In the genomic region with DNA sequence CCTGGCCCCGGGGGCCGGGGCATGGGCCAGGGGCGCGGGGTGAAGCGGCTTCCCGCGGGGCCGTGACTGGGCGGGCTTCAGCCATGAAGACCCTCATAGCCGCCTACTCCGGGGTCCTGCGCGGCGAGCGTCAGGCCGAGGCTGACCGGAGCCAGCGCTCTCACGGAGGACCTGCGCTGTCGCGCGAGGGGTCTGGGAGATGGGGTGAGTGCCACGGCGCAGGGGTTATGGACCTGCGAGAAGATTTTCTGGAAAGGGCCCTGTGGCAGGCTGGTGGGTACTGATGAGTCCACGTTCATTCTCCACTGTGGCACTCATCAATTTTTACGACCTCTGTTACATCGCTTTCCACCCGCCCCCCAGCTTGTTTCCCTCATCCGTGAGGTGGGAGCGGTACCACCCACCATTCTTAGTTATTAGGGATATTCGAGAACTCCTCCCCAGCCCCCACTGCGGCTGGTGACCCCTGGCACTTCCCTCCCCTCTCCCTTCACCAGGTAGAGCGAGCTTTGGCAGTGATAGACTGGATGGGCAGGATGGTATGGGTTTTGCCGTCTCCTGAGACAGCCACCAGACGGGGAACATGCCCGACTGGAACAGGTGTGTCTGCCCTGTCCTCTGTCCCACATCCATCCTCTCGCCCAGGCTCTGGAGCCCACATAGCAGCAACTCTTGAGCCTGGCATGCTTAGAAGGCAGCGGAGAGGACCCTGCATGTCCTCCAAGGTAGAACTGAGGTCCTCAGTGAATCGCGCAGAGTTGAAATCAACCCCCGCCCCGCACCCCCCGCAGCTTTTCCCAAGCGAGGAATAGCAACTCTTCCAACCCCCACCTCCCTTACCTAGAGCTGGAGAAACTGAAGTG, we compare ENCODE assay signal across 1 cellular context.
A peak's percentile ranks its signal among the peaks of the same experiment; 100 is the strongest.
TF ChIP-seq lines count a peak whose summit lies in the region.

No MANE protein-coding gene starts in this region.

TF ChIP-seq in H1, 55 proteins besides CTCF, POLR2A, EP300 and RAD21:
- TF ChIP-seq SUZ12 (IDR thresholded peaks at IDR 0.05; ENCODE audit: low read length) (peak; percentile 52; the same call in 1 of the 2 replicates), KDM4A (IDR thresholded peaks at IDR 0.05; ENCODE audit: low read depth, low read length, severe bottlenecking) (peak; percentile 82), CBX8 (IDR thresholded peaks at IDR 0.05; ENCODE audit: borderline replicate concordance, low read depth, low read length) (no peak), PHF8 (conservative IDR thresholded peaks at IDR 0.05; ENCODE audit: low read depth, low read length) (0 out of 2 replicates have a peak, but pooled peaks have one; percentile 3), RNF2 (IDR thresholded peaks at IDR 0.05; ENCODE audit: borderline replicate concordance, low read depth, low read length, missing control alignments, poor library complexity, severe bottlenecking) (peak; percentile 23), POLR2AphosphoS5 (IDR thresholded peaks at IDR 0.05; ENCODE audit: low read depth, low read length) (no peak), EZH2 (IDR thresholded peaks at IDR 0.05; ENCODE audit: low read depth, low read length, severe bottlenecking) (peak; percentile 64), JUN (IDR thresholded peaks at IDR 0.05; ENCODE audit: low read depth, low read length) (no peak)
